In the genomic region with DNA sequence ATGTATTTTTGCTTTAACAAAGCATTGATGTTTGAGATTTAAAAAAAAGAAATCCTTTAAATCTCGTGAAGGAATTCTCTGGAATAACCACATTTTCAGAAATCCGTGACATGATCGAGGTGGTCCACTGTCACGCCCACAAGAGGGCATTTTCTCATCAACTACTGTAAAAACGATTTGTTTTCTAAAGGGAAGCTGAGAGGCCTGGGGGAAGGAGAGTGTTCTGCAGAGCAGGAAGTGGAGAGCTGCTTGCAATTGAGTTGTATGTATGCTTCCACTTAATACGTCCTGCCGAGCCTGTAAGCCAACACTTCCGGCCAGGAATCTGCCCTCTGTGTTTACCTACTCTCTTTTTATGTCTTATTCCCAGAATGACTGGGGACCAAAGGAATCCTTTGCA, we compare ENCODE assay signal across 8 cellular contexts. TPM values are rescaled to one million over a fixed set of nuclear protein-coding genes. Genes with fewer than 3 reads are reported as not detected.
DNase-seq lines count a peak whose midpoint lies in the region; ATAC-seq, FAIRE-seq and TF ChIP-seq lines count a peak whose summit lies in the region.

No MANE protein-coding gene starts in this region.

- FAIRE-seq in RCC 7860 (lab: Jason Lieb, UNC), result peak; percentile 27

- H3K4me3 ChIP-seq in Jurkat, Clone E6-1 (ENCODE audit: low read length), result no peak overlapping the region
- no peak overlapping the region for H3K4me3 ChIP-seq in epithelial cell of proximal tubule (ENCODE audit: low read depth, low read length)
- H3K4me3 ChIP-seq in muscle layer of colon (ENCODE audit: low read depth in 1 of 2, low read length in 2 of 2), result peak overlapping the region in 1 of 2 donors; percentile 49

- H3K9ac ChIP-seq in muscle layer of colon (ENCODE audit: low read length), result no peak overlapping the region

- H3K4me1 ChIP-seq in muscle layer of colon (ENCODE audit: insufficient read depth, low read length), result peaks cover 22% of the 10 kb centered on the region

- peak; percentile 6 for TF ChIP-seq CTCF in epithelial cell of proximal tubule (conservative IDR thresholded peaks at IDR 0.05; ENCODE audit: low read depth, low read length)

- H3K27me3 ChIP-seq in muscle layer of colon (ENCODE audit: control insufficient read depth in 1 of 2, insufficient read depth in 2 of 2, low read length in 2 of 2), result no peaks in the 10 kb centered on the region

- no peaks in the 10 kb centered on the region for H3K9me3 ChIP-seq in muscle layer of colon (ENCODE audit: low read length)

- no peaks in the 10 kb centered on the region for H3K36me3 ChIP-seq in muscle layer of colon (ENCODE audit: insufficient read depth, low read length)

- DNase-seq in EL (peak; percentile 88), RCC 7860 (ENCODE audit: low spot score) (peak; percentile 54), epithelial cell of proximal tubule (ENCODE audit: low read depth) (no peak)
- peak; percentile 76 for DNase-seq in Jurkat, Clone E6-1 (ENCODE audit: low read depth, low spot score)
- DNase-seq in stimulated activated CD4-positive, alpha-beta T cell treated with anti-CD3 and anti-CD28 coated beads, Interleukin-4, amount 100 ng/mL, for 1 hour, result no peak

- ATAC-seq in GM21619 (IDR thresholded peaks at IDR 0.05; ENCODE audit: unreplicated experiment), result peak; percentile 76
- no peak for ATAC-seq in GM18873 (IDR thresholded peaks at IDR 0.05; ENCODE audit: low FRiP score, unreplicated experiment)

- H3K27ac ChIP-seq in muscle layer of colon (ENCODE audit: low read depth, low read length), result peak overlapping the region; percentile 53

RNA-seq across cellular contexts. Expression of gene KLHL29, which starts 19.4 kb away (rescaled TPM):
- 3.5 TPM for polyA plus RNA-seq in Jurkat, Clone E6-1 (2012; ENCODE audit: insufficient read depth, insufficient read length)
- 7.7 and 12.0 TPM in 2 replicates for total RNA-seq in epithelial cell of proximal tubule

Comparison
In these comparisons a context has a peak if more than half of its experiments do, and no peak if none do; other contexts are left out.
1. DNase-seq: peak in EL (single experiment), Jurkat, Clone E6-1 (single experiment) and RCC 7860 (single experiment); none in epithelial cell of proximal tubule (single experiment) and stimulated activated CD4-positive, alpha-beta T cell treated with anti-CD3 and anti-CD28 coated beads, Interleukin-4, amount 100 ng/mL, for 1 hour (single experiment).